Comparison of ENCODE assay signal across 23 cellular contexts in the genomic region with DNA sequence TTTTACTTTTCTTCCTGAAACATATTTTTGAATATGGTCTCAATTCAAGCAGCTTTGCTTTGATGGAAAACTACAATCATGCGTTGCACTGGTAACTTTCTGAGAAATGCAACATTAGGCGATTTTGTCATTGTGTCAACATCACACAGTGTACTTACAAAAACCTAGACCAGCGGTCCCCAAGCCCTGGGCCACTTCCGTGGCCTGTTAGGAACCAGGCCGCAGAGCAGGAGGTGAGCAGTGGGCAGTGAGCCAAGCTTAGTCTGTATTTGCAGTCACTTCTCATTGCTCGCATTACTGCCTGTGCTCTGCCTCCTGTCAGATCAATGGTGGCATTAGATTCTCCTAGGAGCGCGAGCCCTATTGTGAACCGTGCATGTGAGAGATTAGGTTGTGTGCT.
DNase-seq lines count a peak whose midpoint lies in the region; ATAC-seq and TF ChIP-seq lines count a peak whose summit lies in the region.
"Had no signal": no experiment of that assay in that cellular context is flagged by ENCODE, and none has a peak within 500 bp of the region (broad histone marks: within the 10 kb centered on the region; RNA-seq: fewer than 3 reads in every experiment).

No MANE protein-coding gene starts in this region.

- TF ChIP-seq CTCF in upper lobe of left lung (IDR thresholded peaks at IDR 0.05) (no peak), mucosa of descending colon (IDR thresholded peaks at IDR 0.05) (no peak), OCI-LY7 (conservative IDR thresholded peaks at IDR 0.05; ENCODE audit: low read length) (no peak)

- TF ChIP-seq POLR2A in upper lobe of left lung (IDR thresholded peaks at IDR 0.05): no peak

- BruUV-seq in OCI-LY7 (replicated peaks; lab: Mats Ljungman, UMichigan): no TSS peak

- DNase-seq in DMS 273 (lab: John Stamatoyannopoulos, UW; ENCODE audit: unreplicated experiment): peak; percentile 2
- no peak for DNase-seq in DMS 273 treated with DMSO at 0.1 percent for 48 hours (lab: John Stamatoyannopoulos, UW)
- peak; percentile 73 for DNase-seq in DMS53 (lab: John Stamatoyannopoulos, UW)
- peak; percentile 76 for DNase-seq in SHP77 treated with DMSO at 0.1 percent for 48 hours (lab: John Stamatoyannopoulos, UW)
- DNase-seq in upper lobe of left lung: peak; percentile 13 to 21
- DNase-seq in mucosa of descending colon: no peak
- no peak for DNase-seq in OCI-LY7 (ENCODE audit: low spot score)
- DNase-seq: Caco-2; CD8-positive, alpha-beta T cell; GM23248; H9; NCI-H1092; NCI-H1417 treated with DMSO at 0.1 percent for 48 hours; NCI-H187 treated with DMSO at 0.1 percent for 48 hours; NCI-H2107; NCI-H446 treated with DMSO at 0.1 percent for 48 hours; NCI-H82; NK-92 treated with Interleukin-12 subunit alpha and Interleukin-12 subunit beta, amount 100 ng/mL, for 24 hours; PC-9; SK-N-SH had no signal

- H3K4me3 ChIP-seq in upper lobe of left lung (no peak overlapping the region), mucosa of descending colon (no peak overlapping the region), OCI-LY7 (ENCODE audit: low read depth, low read length, poor library complexity, severe bottlenecking) (no peak overlapping the region)
- H3K4me3 ChIP-seq: GM23248, PC-9 had no signal

- no peak overlapping the region for H2AFZ ChIP-seq in OCI-LY7 (ENCODE audit: low read length)
- H2AFZ ChIP-seq: GM23248, PC-9 had no signal

- CTCF ChIA-PET in OCI-LY7 (lab: Charles Lee; ENCODE audit: unreplicated experiment): no interaction called here

- no peak overlapping the region for H3K4me2 ChIP-seq in OCI-LY7 (ENCODE audit: low read length)
- H3K4me2 ChIP-seq: PC-9, SK-N-SH had no signal

- H3K36me3 ChIP-seq in upper lobe of left lung (no peaks in the 10 kb centered on the region), mucosa of descending colon (ENCODE audit: low read depth) (no peaks in the 10 kb centered on the region), OCI-LY7 (ENCODE audit: insufficient read depth, low read length) (no peaks in the 10 kb centered on the region)

- H3K9me2 ChIP-seq in OCI-LY7 (ENCODE audit: insufficient read depth, low read length): no peaks in the 10 kb centered on the region
- H3K9me2 ChIP-seq: SK-N-SH had no signal

- no peak overlapping the region for H3K27ac ChIP-seq in upper lobe of left lung
- no peak overlapping the region for H3K27ac ChIP-seq in OCI-LY7 (ENCODE audit: low read depth, low read length, poor library complexity, severe bottlenecking)
- H3K27ac ChIP-seq: 22Rv1, C4-2B, GM23248, PC-9, RWPE1 had no signal

- no peaks in the 10 kb centered on the region for H3K27me3 ChIP-seq in upper lobe of left lung

- H3K9me3 ChIP-seq in upper lobe of left lung (no peaks in the 10 kb centered on the region), mucosa of descending colon (no peaks in the 10 kb centered on the region), OCI-LY7 (ENCODE audit: low read length) (peaks cover 12% of the 10 kb centered on the region)
- H3K9me3 ChIP-seq: Caco-2, SK-N-SH had no signal

- POLR2A ChIA-PET in OCI-LY7 (lab: Charles Lee): no interaction called here

- 83 to 86% methylated on average over 9 of the region's 9 CpGs for whole genome bisulfite sequencing in upper lobe of left lung, 2 donors

- no peaks in the 10 kb centered on the region for H3K79me2 ChIP-seq in OCI-LY7 (ENCODE audit: insufficient read depth, low read depth, low read length)

- H4K20me1 ChIP-seq in OCI-LY7 (ENCODE audit: insufficient read depth, low read length): no peaks in the 10 kb centered on the region

- ATAC-seq in upper lobe of left lung (ENCODE audit: low FRiP score in 2 of 2) (no peak), mucosa of descending colon (no peak)
- ATAC-seq: CD8-positive, alpha-beta T cell had no signal

- H3K4me1 ChIP-seq in upper lobe of left lung (no peaks in the 10 kb centered on the region), mucosa of descending colon (ENCODE audit: low read depth) (no peaks in the 10 kb centered on the region), OCI-LY7 (ENCODE audit: insufficient read depth, low read length, poor library complexity, severe bottlenecking) (no peaks in the 10 kb centered on the region)
- H3K4me1 ChIP-seq: Caco-2 had no signal

- TF ChIP-seq EP300 in upper lobe of left lung (IDR thresholded peaks at IDR 0.05): no peak

- intact Hi-C loops in mucosa of descending colon (cut with DNase I, micrococcal nuclease) (no loop called here), OCI-LY7 (cut with micrococcal nuclease; ENCODE audit: unreplicated experiment) (no loop called here)

Comparison
In these comparisons a context has a peak if more than half of its experiments do, and no peak if none do; other contexts are left out.
1. DNase-seq: peak in DMS 273 (single experiment), DMS53 (single experiment), SHP77 treated with DMSO at 0.1 percent for 48 hours (single experiment) and upper lobe of left lung (2 of 2); none in DMS 273 treated with DMSO at 0.1 percent for 48 hours (single experiment), mucosa of descending colon (0 of 3) and OCI-LY7 (single experiment).